25 cellular contexts compared by ENCODE assay signal in genomic region chr16:87369117-87369775, GRCh38. TPM values are rescaled to one million over a fixed set of nuclear protein-coding genes. Genes with fewer than 3 reads are reported as not detected.
A peak's percentile ranks its signal among the peaks of the same experiment; 100 is the strongest.
DNase-seq lines count a peak whose midpoint lies in the region; ATAC-seq, FAIRE-seq and TF ChIP-seq lines count a peak whose summit lies in the region.
"Had no signal": no experiment of that assay in that cellular context is flagged by ENCODE, and none has a peak within 500 bp of the region (broad histone marks: within the 10 kb centered on the region; RNA-seq: fewer than 3 reads in every experiment).

No MANE protein-coding gene starts in this region.

- peaks cover 98% of the 10 kb centered on the region for H3K79me2 ChIP-seq in HepG2 (ENCODE audit: insufficient read depth, low read length)

- H3K4me3 ChIP-seq in left ventricle myocardium inferior (no peak overlapping the region), HepG2 (replicated peaks in 1 of 3; ENCODE audit: insufficient read depth in 1 of 3, low read depth in 2 of 3, low read length in 3 of 3) (no peak overlapping the region), uterus (no peak overlapping the region)
- H3K4me3 ChIP-seq: colonic mucosa, HAP-1, prostate gland had no signal

- TF ChIP-seq CTCF in left ventricle myocardium inferior (IDR thresholded peaks at IDR 0.05; ENCODE audit: borderline replicate concordance) (no peak), WTC11 (IDR thresholded peaks at IDR 0.05) (no peak), HepG2 (CRISPR knock-in tag; IDR thresholded peaks at IDR 0.05) (no peak), uterus (IDR thresholded peaks at IDR 0.05) (no peak)

- H4K20me1 ChIP-seq in HepG2 (ENCODE audit: insufficient read depth, low read length): peaks cover 99% of the 10 kb centered on the region

- DNase-seq in left ventricle myocardium inferior (no peak), left cardiac atrium (no peak), WTC11 (ENCODE audit: low spot score) (no peak), HepG2 (ENCODE audit: low spot score) (no peak), uterus (no peak), RCC 7860 (ENCODE audit: low spot score) (no peak)
- DNase-seq: activated CD4-positive, alpha-beta T cell treated with anti-CD3 and anti-CD28 coated beads for 4 hours; activated T-cell treated with anti-CD3 and anti-CD28 coated beads, Interleukin-2, amount 50 U/mL, for 4 hours; colonic mucosa; COR-L47; DMS79 treated with DMSO at 0.1 percent for 48 hours; effector memory CD8-positive, alpha-beta T cell; erythroblast; hippocampal formation; immature natural killer cell; NCI-H1105 treated with DMSO at 0.1 percent for 48 hours; NCI-H2029; NCI-H748 treated with DMSO at 0.1 percent for 48 hours; SK-N-SH; stimulated activated CD8-positive, alpha-beta memory T cell treated with anti-CD3 and anti-CD28 coated beads, Interleukin-4, amount 100 ng/mL, for 48 hours; T-helper 2 cell had no signal

- peak overlapping the region; percentile 59 for H3K27ac ChIP-seq in left ventricle myocardium inferior (replicated peaks)
- H3K27ac ChIP-seq in HepG2 (ENCODE audit: extremely low read length, insufficient read depth, low read length): no peak overlapping the region
- peak overlapping the region; percentile 7 to 33 for H3K27ac ChIP-seq in uterus
- H3K27ac ChIP-seq: colonic mucosa, prostate gland had no signal

- H3K4me1 Mint-ChIP-seq in WTC11: peaks cover 29% of the 10 kb centered on the region

- no peak overlapping the region for H3K4me2 ChIP-seq in HepG2 (ENCODE audit: low read depth, low read length)
- H3K4me2 ChIP-seq: SK-N-SH had no signal

- no TSS peak for BruUV-seq in HepG2 (replicated peaks; lab: Mats Ljungman, UMichigan)

- FAIRE-seq in HepG2 (lab: Jason Lieb, UNC) (no peak), RCC 7860 (lab: Jason Lieb, UNC) (no peak)

- H3K9me3 Mint-ChIP-seq in WTC11: no peaks in the 10 kb centered on the region
- H3K9me3 Mint-ChIP-seq: activated T-cell treated with anti-CD3 and anti-CD28 coated beads, Interleukin-2, amount 50 U/mL, for 4 hours; effector memory CD8-positive, alpha-beta T cell; immature natural killer cell; type B pancreatic cell had no signal

- in situ Hi-C loops in HepG2 (cut with HindIII; ENCODE audit: extremely low pct_ligation_motif_present, low pct_unique_long_range_greater_than_20kb): no loop called here

- intact Hi-C loops in left ventricle myocardium inferior (cut with micrococcal nuclease): no loop called here
- intact Hi-C loops in left cardiac atrium (cut with DNase I): no loop called here
- intact Hi-C loops in HepG2 (cut with micrococcal nuclease; ENCODE audit: unreplicated experiment): no loop called here
- intact Hi-C loops in uterus (cut with DNase I; ENCODE audit: low total_unique reads): loop anchor here (10.0 kb wide), 1 partner anchor 54 kb away; the partner anchor contains the start of gene C16orf95

- no peaks in the 10 kb centered on the region for H3K36me3 Mint-ChIP-seq in WTC11
- H3K36me3 Mint-ChIP-seq: immature natural killer cell, type B pancreatic cell had no signal

- CTCF ChIA-PET in WTC11 (lab: Charles Lee): interaction anchor here (1.2 to 2.2 kb wide), 2 partner anchors 25 to 71 kb away, joined by 3 to 5 read pairs; no protein-coding TSS in a partner anchor
- CTCF ChIA-PET in HepG2 (lab: Yijun Ruan, JAX; ENCODE audit: low intra/inter-chr PET ratio, low total read pairs): no interaction called here

- no peak for TF ChIP-seq EP300 in HepG2 (IDR thresholded peaks at IDR 0.05; ENCODE audit: low read depth in 2 of 2, low read length in 2 of 2)
- TF ChIP-seq EP300 in HepG2 (CRISPR knock-in tag; IDR thresholded peaks at IDR 0.05; ENCODE audit: borderline replicate concordance): no peak

- H3K27me3 Mint-ChIP-seq in WTC11 (ENCODE audit: low read depth): no peaks in the 10 kb centered on the region
- H3K27me3 Mint-ChIP-seq: effector memory CD8-positive, alpha-beta T cell; type B pancreatic cell had no signal

- no peaks in the 10 kb centered on the region for H3K9me3 ChIP-seq in left ventricle myocardium inferior (replicated peaks)
- H3K9me3 ChIP-seq in HepG2 (ENCODE audit: low read length): no peaks in the 10 kb centered on the region
- H3K9me3 ChIP-seq in uterus: no peaks in the 10 kb centered on the region
- H3K9me3 ChIP-seq: colonic mucosa, HAP-1, prostate gland, SK-N-SH had no signal

- peak overlapping the region; percentile 25 for H3K27ac Mint-ChIP-seq in WTC11
- H3K27ac Mint-ChIP-seq: type B pancreatic cell had no signal

- H3K9ac ChIP-seq in HepG2 (ENCODE audit: insufficient read depth, low read depth, low read length): no peak overlapping the region
- H3K9ac ChIP-seq: SK-N-SH had no signal

- ATAC-seq in left cardiac atrium: no peak
- no peak for ATAC-seq in WTC11
- no peak for ATAC-seq in HepG2
- no peak for ATAC-seq in GM21825 (IDR thresholded peaks at IDR 0.05; ENCODE audit: unreplicated experiment)
- ATAC-seq: activated T-cell treated with anti-CD3 and anti-CD28 coated beads, Interleukin-2, amount 50 U/mL, for 4 hours; effector memory CD8-positive, alpha-beta T cell had no signal

- H3K27me3 ChIP-seq in left ventricle myocardium inferior (ENCODE audit: low read depth) (no peaks in the 10 kb centered on the region), HepG2 (ENCODE audit: control insufficient read depth in 1 of 2, insufficient read depth in 2 of 2, low read length in 2 of 2) (no peaks in the 10 kb centered on the region), uterus (no peaks in the 10 kb centered on the region)
- H3K27me3 ChIP-seq: colonic mucosa had no signal

- H3K4me1 ChIP-seq in left ventricle myocardium inferior (peaks cover 84% of the 10 kb centered on the region), HepG2 (ENCODE audit: insufficient read depth, low read length) (peaks cover 78% of the 10 kb centered on the region), uterus (peaks cover 4 to 19% of the 10 kb centered on the region in 2 donors)
- H3K4me1 ChIP-seq: HAP-1, prostate gland had no signal

- WGBS in HepG2 (ENCODE audit: low lambda C conversion rate): 95% methylated on average over 14 of the region's 14 CpGs

- no peak for TF ChIP-seq RAD21 in HepG2 (CRISPR knock-in tag; IDR thresholded peaks at IDR 0.05)

- POLR2A ChIA-PET in WTC11 (lab: Charles Lee): no interaction called here
- POLR2A ChIA-PET in HepG2 (lab: Yijun Ruan, JAX): interaction anchor here (0.8 to 18.0 kb wide), 5 partner anchors 8 to 25 kb away, joined by 3 to 265 read pairs (median 3); partner anchors contain the start of gene FBXO31

- no peak overlapping the region for H2AFZ ChIP-seq in HepG2 (ENCODE audit: low read length)

- no peak overlapping the region for H3K4me3 Mint-ChIP-seq in WTC11
- H3K4me3 Mint-ChIP-seq: activated T-cell treated with anti-CD3 and anti-CD28 coated beads, Interleukin-2, amount 50 U/mL, for 4 hours; effector memory CD8-positive, alpha-beta T cell; immature natural killer cell; type B pancreatic cell had no signal

- H3K36me3 ChIP-seq in left ventricle myocardium inferior: peaks cover 4% of the 10 kb centered on the region
- H3K36me3 ChIP-seq in HepG2 (replicated peaks in 1 of 2; ENCODE audit: control insufficient read depth in 1 of 2, insufficient read depth in 2 of 2, low read length in 2 of 2): peaks cover 45 to 86% of the 10 kb centered on the region in 2 experiments
- no peaks in the 10 kb centered on the region for H3K36me3 ChIP-seq in uterus
- H3K36me3 ChIP-seq: colonic mucosa, prostate gland had no signal

- TF ChIP-seq POLR2A in HepG2 (IDR thresholded peaks at IDR 0.05; ENCODE audit: insufficient read depth in 1 of 2, low read depth in 2 of 2, low read length in 2 of 2) (no peak), uterus (IDR thresholded peaks at IDR 0.05) (no peak)

RNA-seq across cellular contexts. Expression of gene FBXO31, which starts 14.3 kb away (rescaled TPM):
- total RNA-seq in left ventricle myocardium inferior (74.5 TPM), left cardiac atrium (10 to 100 TPM; 45.6 to 50.8 TPM), WTC11 (2021) (20.8 to 24.2 TPM (median 22.6 TPM) in 3 replicates), HepG2 (2016; rRNA removed; fragmentation: Illumina TruSeq; extraction: Trizol) (81.3 and 92.4 TPM in 2 replicates), uterus (100 to 1,000 TPM in 1 of 4 donors, 10 to 100 TPM in 3; 35.2 to 309 (median 74.8) TPM)
- total RNA-seq in HepG2 (2016; cell fraction: cytosol; rRNA removed; fragmentation: Illumina TruSeq; extraction: Trizol; ENCODE audit: low read depth): 18.3 and 22.9 TPM in 2 replicates
- 64.5 and 91.5 TPM in 2 replicates for total RNA-seq in HepG2 (2016; cell fraction: insoluble cytoplasmic fraction; rRNA removed; fragmentation: Illumina TruSeq; extraction: Trizol)
- total RNA-seq in HepG2 (2016; cell fraction: membrane; rRNA removed; fragmentation: Illumina TruSeq; extraction: Trizol): 33.7 and 38.0 TPM in 2 replicates
- total RNA-seq in HepG2 (2016; cell fraction: nucleus; rRNA removed; fragmentation: Illumina TruSeq; extraction: Trizol): 94.4 and 107 TPM in 2 replicates
- 101 and 118 TPM in 2 replicates for polyA plus RNA-seq in HepG2 (2011; rRNA removed)
- 51.6 and 63.1 TPM in 2 replicates for polyA plus RNA-seq in HepG2 (2011; cell fraction: cytosol; rRNA removed)
- polyA plus RNA-seq in HepG2 (2011; cell fraction: nucleus; rRNA removed): 393 and 579 TPM in 2 replicates
- polyA plus RNA-seq in HepG2 (2012): 75.5 and 101 TPM in 2 replicates
- 6.1 and 6.4 TPM in 2 replicates for polyA plus RNA-seq in HepG2 (2016; cell fraction: cytosol; fragmentation: Illumina TruSeq; extraction: Trizol; ENCODE audit: low read depth)
- 57.9 and 71.3 TPM in 2 replicates for polyA plus RNA-seq in HepG2 (2016; cell fraction: insoluble cytoplasmic fraction; fragmentation: Illumina TruSeq; extraction: Trizol; ENCODE audit: low read depth)
- polyA plus RNA-seq in HepG2 (2016; cell fraction: membrane; fragmentation: Illumina TruSeq; extraction: Trizol; ENCODE audit: low read depth): 18.2 and 18.3 TPM in 2 replicates
- 256 and 269 TPM in 2 replicates for polyA plus RNA-seq in HepG2 (2016; cell fraction: nucleus; fragmentation: Illumina TruSeq; extraction: Trizol; ENCODE audit: insufficient read depth, low read depth)
- polyA minus RNA-seq in HepG2 (2011; rRNA and poly(A)+ RNA removed; ENCODE audit: low replicate concordance): 29.6 and 164 TPM in 2 replicates
- 53.4 and 63.9 TPM in 2 replicates for polyA minus RNA-seq in HepG2 (2011; cell fraction: cytosol; rRNA and poly(A)+ RNA removed)
- 202 and 208 TPM in 2 replicates for polyA minus RNA-seq in HepG2 (2011; cell fraction: nucleus; rRNA and poly(A)+ RNA removed)

RNA-seq across cellular contexts. Expression of gene MAP1LC3B, which starts 22.9 kb away (rescaled TPM):
- total RNA-seq in left ventricle myocardium inferior (131 TPM), left cardiac atrium (10 to 100 TPM; 82.9 to 90.2 TPM), WTC11 (2021) (40.1 to 46.9 TPM (median 43.2 TPM) in 3 replicates), HepG2 (2016; rRNA removed; fragmentation: Illumina TruSeq; extraction: Trizol) (15.7 and 30.6 TPM in 2 replicates), uterus (10 to 100 TPM; 26.3 to 79.7 (median 58.0) TPM)
- 5.5 and 7.0 TPM in 2 replicates for total RNA-seq in HepG2 (2016; cell fraction: cytosol; rRNA removed; fragmentation: Illumina TruSeq; extraction: Trizol; ENCODE audit: low read depth)
- total RNA-seq in HepG2 (2016; cell fraction: insoluble cytoplasmic fraction; rRNA removed; fragmentation: Illumina TruSeq; extraction: Trizol): 15.9 and 27.1 TPM in 2 replicates
- total RNA-seq in HepG2 (2016; cell fraction: membrane; rRNA removed; fragmentation: Illumina TruSeq; extraction: Trizol): 24.8 and 26.3 TPM in 2 replicates
- total RNA-seq in HepG2 (2016; cell fraction: nucleus; rRNA removed; fragmentation: Illumina TruSeq; extraction: Trizol): 22.0 and 22.3 TPM in 2 replicates
- 37.4 and 37.9 TPM in 2 replicates for polyA plus RNA-seq in HepG2 (2011; rRNA removed)
- 18.1 and 36.3 TPM in 2 replicates for polyA plus RNA-seq in HepG2 (2011; cell fraction: cytosol; rRNA removed)
- 15.1 and 23.4 TPM in 2 replicates for polyA plus RNA-seq in HepG2 (2011; cell fraction: nucleus; rRNA removed)
- polyA plus RNA-seq in HepG2 (2012): 68.5 and 98.3 TPM in 2 replicates
- 9.9 and 13.1 TPM in 2 replicates for polyA plus RNA-seq in HepG2 (2016; cell fraction: cytosol; fragmentation: Illumina TruSeq; extraction: Trizol; ENCODE audit: low read depth)
- 65.5 and 71.9 TPM in 2 replicates for polyA plus RNA-seq in HepG2 (2016; cell fraction: insoluble cytoplasmic fraction; fragmentation: Illumina TruSeq; extraction: Trizol; ENCODE audit: low read depth)
- 26.7 and 27.4 TPM in 2 replicates for polyA plus RNA-seq in HepG2 (2016; cell fraction: membrane; fragmentation: Illumina TruSeq; extraction: Trizol; ENCODE audit: low read depth)
- 42.6 and 45.0 TPM in 2 replicates for polyA plus RNA-seq in HepG2 (2016; cell fraction: nucleus; fragmentation: Illumina TruSeq; extraction: Trizol; ENCODE audit: insufficient read depth, low read depth)
- 13.2 and 15.8 TPM in 2 replicates for polyA minus RNA-seq in HepG2 (2011; rRNA and poly(A)+ RNA removed; ENCODE audit: low replicate concordance)
- polyA minus RNA-seq in HepG2 (2011; cell fraction: cytosol; rRNA and poly(A)+ RNA removed): 22.2 and 35.4 TPM in 2 replicates
- 23.0 and 32.7 TPM in 2 replicates for polyA minus RNA-seq in HepG2 (2011; cell fraction: nucleus; rRNA and poly(A)+ RNA removed)

RNA-seq across cellular contexts. Expression of gene C16orf95, which starts 52.1 kb away (rescaled TPM):
- 3.2 TPM for total RNA-seq in left ventricle myocardium inferior
- 1 to 10 TPM; 3.2 to 3.4 TPM for total RNA-seq in left cardiac atrium
- total RNA-seq in WTC11 (2021): 5.7 to 7.5 TPM (median 7.1 TPM) in 3 replicates
- 7.2 and 8.6 TPM in 2 replicates for total RNA-seq in HepG2 (2016; rRNA removed; fragmentation: Illumina TruSeq; extraction: Trizol)
- total RNA-seq in HepG2 (2016; cell fraction: cytosol; rRNA removed; fragmentation: Illumina TruSeq; extraction: Trizol; ENCODE audit: low read depth): 20.8 and 21.6 TPM in 2 replicates
- total RNA-seq in HepG2 (2016; cell fraction: insoluble cytoplasmic fraction; rRNA removed; fragmentation: Illumina TruSeq; extraction: Trizol): 6.9 and 8.1 TPM in 2 replicates
- 15.4 and 16.2 TPM in 2 replicates for total RNA-seq in HepG2 (2016; cell fraction: membrane; rRNA removed; fragmentation: Illumina TruSeq; extraction: Trizol)
- total RNA-seq in HepG2 (2016; cell fraction: nucleus; rRNA removed; fragmentation: Illumina TruSeq; extraction: Trizol): 6.3 TPM in 2 replicates
- polyA plus RNA-seq in HepG2 (2011; rRNA removed): 2.0 and 2.8 TPM in 2 replicates
- 1.3 and 3.1 TPM in 2 replicates for polyA plus RNA-seq in HepG2 (2011; cell fraction: cytosol; rRNA removed)
- 4.1 and 5.0 TPM in 2 replicates for polyA plus RNA-seq in HepG2 (2011; cell fraction: nucleus; rRNA removed)
- polyA plus RNA-seq in HepG2 (2012): 3.8 and 4.5 TPM in 2 replicates
- polyA plus RNA-seq in HepG2 (2016; cell fraction: cytosol; fragmentation: Illumina TruSeq; extraction: Trizol; ENCODE audit: low read depth): 14.5 and 18.3 TPM in 2 replicates
- polyA plus RNA-seq in HepG2 (2016; cell fraction: insoluble cytoplasmic fraction; fragmentation: Illumina TruSeq; extraction: Trizol; ENCODE audit: low read depth): 6.1 and 7.7 TPM in 2 replicates
- polyA plus RNA-seq in HepG2 (2016; cell fraction: membrane; fragmentation: Illumina TruSeq; extraction: Trizol; ENCODE audit: low read depth): 13.5 and 16.8 TPM in 2 replicates
- 7.1 and 7.6 TPM in 2 replicates for polyA plus RNA-seq in HepG2 (2016; cell fraction: nucleus; fragmentation: Illumina TruSeq; extraction: Trizol; ENCODE audit: insufficient read depth, low read depth)
- polyA minus RNA-seq in HepG2 (2011; rRNA and poly(A)+ RNA removed; ENCODE audit: low replicate concordance): 2.1 and 2.6 TPM in 2 replicates
- polyA minus RNA-seq in HepG2 (2011; cell fraction: cytosol; rRNA and poly(A)+ RNA removed): 0.79 and 1.4 TPM in 2 replicates
- polyA minus RNA-seq in HepG2 (2011; cell fraction: nucleus; rRNA and poly(A)+ RNA removed): 3.7 and 5.0 TPM in 2 replicates
- total RNA-seq in uterus: 1 to 10 TPM in 2 of 4 donors, not detected in 2; 3.2 to 4.2 TPM
